Comparison of ENCODE assay signal across 26 cellular contexts in genomic region chr15:84811151-84811550, GRCh38. TPM values are rescaled to one million over a fixed set of nuclear protein-coding genes. Genes with fewer than 3 reads are reported as not detected.
"Had no signal": no experiment of that assay in that cellular context is flagged by ENCODE, and none has a peak within 500 bp of the region (broad histone marks: within the 10 kb centered on the region; RNA-seq: fewer than 3 reads in every experiment).

No MANE protein-coding gene starts in this region.

- DNase-seq: activated CD4-positive, alpha-beta T cell treated with anti-CD3 and anti-CD28 coated beads, Interleukin-2, amount 50 U/mL, for 1 hour; activated CD4-positive, CD25-positive, alpha-beta regulatory T cell treated with anti-CD3 and anti-CD28 coated beads, Interleukin-2, amount 50 U/mL, for 72 hours; activated CD8-positive, alpha-beta T cell treated with anti-CD3 and anti-CD28 coated beads, Interleukin-2, amount 10 ng/mL, durations not matched to agents 7 days and 5 days; activated naive CD4-positive, alpha-beta T cell; activated naive CD8-positive, alpha-beta T cell treated with anti-CD3 and anti-CD28 coated beads, Interleukin-2, amount 50 U/mL, for 24 hours; effector CD4-positive, alpha-beta T cell; erythroblast; foreskin melanocyte; immature natural killer cell; kidney glomerular epithelial cell; left lung; naive thymus-derived CD4-positive, alpha-beta T cell; posterior cingulate gyrus; sigmoid colon; stimulated activated CD4-positive, alpha-beta T cell treated with anti-CD3 and anti-CD28 coated beads, Interleukin-15, amount 100 ng/mL, for 24 hours; stimulated activated naive CD4-positive, alpha-beta T cell; substantia nigra; T-helper 1 cell; tibial artery; uterus; WERI-Rb-1 had no signal

- H3K9me3 ChIP-seq: left lung, sigmoid colon, tibial artery, uterus had no signal

- ATAC-seq: activated CD8-positive, alpha-beta T cell treated with anti-CD3 and anti-CD28 coated beads, Interleukin-2, amount 10 ng/mL, durations not matched to agents 7 days and 5 days; activated naive CD8-positive, alpha-beta T cell treated with anti-CD3 and anti-CD28 coated beads, Interleukin-2, amount 50 U/mL, for 24 hours; activated T-helper 17 cell treated with anti-CD3 and anti-CD28 coated beads, Interleukin-2, amount 50 U/mL, for 72 hours; naive thymus-derived CD4-positive, alpha-beta T cell had no signal

- H3K27me3 Mint-ChIP-seq: activated naive CD8-positive, alpha-beta T cell treated with anti-CD3 and anti-CD28 coated beads, Interleukin-2, amount 50 U/mL, for 24 hours had no signal

- H3K4me3 ChIP-seq: hepatocyte, left lung, sigmoid colon, smooth muscle cell, tibial artery, uterus had no signal

- H3K36me3 ChIP-seq: uterus, WERI-Rb-1 had no signal

- H3K27me3 ChIP-seq: hepatocyte, left lung, sigmoid colon, tibial artery, uterus had no signal

- H3K4me1 Mint-ChIP-seq: activated naive CD8-positive, alpha-beta T cell treated with anti-CD3 and anti-CD28 coated beads, Interleukin-2, amount 50 U/mL, for 24 hours; immature natural killer cell; neural crest cell had no signal

- H3K4me3 Mint-ChIP-seq: activated CD8-positive, alpha-beta T cell treated with anti-CD3 and anti-CD28 coated beads, Interleukin-2, amount 10 ng/mL, durations not matched to agents 7 days and 5 days; activated naive CD8-positive, alpha-beta T cell treated with anti-CD3 and anti-CD28 coated beads, Interleukin-2, amount 50 U/mL, for 24 hours; activated T-helper 17 cell treated with anti-CD3 and anti-CD28 coated beads, Interleukin-2, amount 50 U/mL, for 72 hours; dendritic cell treated with granulocyte-macrophage colony-stimulating factor and Interleukin-4, amounts not matched to agents 40 ng/mL and 50 ng/mL, for 4 days; immature natural killer cell; neural crest cell had no signal

- H3K9me3 Mint-ChIP-seq: activated naive CD8-positive, alpha-beta T cell treated with anti-CD3 and anti-CD28 coated beads, Interleukin-2, amount 50 U/mL, for 24 hours; activated T-helper 17 cell treated with anti-CD3 and anti-CD28 coated beads, Interleukin-2, amount 50 U/mL, for 72 hours; dendritic cell treated with granulocyte-macrophage colony-stimulating factor and Interleukin-4, amounts not matched to agents 40 ng/mL and 50 ng/mL, for 4 days; immature natural killer cell; neural crest cell had no signal

- H3K27ac ChIP-seq: hepatocyte, left lung, sigmoid colon, tibial artery, uterus, WERI-Rb-1 had no signal

- H3K27ac Mint-ChIP-seq: activated CD8-positive, alpha-beta T cell treated with anti-CD3 and anti-CD28 coated beads, Interleukin-2, amount 10 ng/mL, durations not matched to agents 7 days and 5 days; activated naive CD8-positive, alpha-beta T cell treated with anti-CD3 and anti-CD28 coated beads, Interleukin-2, amount 50 U/mL, for 24 hours; activated T-helper 17 cell treated with anti-CD3 and anti-CD28 coated beads, Interleukin-2, amount 50 U/mL, for 72 hours; immature natural killer cell had no signal

- H3K4me1 ChIP-seq: sigmoid colon, uterus had no signal

RNA-seq across cellular contexts. Expression of gene ALPK3, which starts 6.0 kb away (rescaled TPM):
- polyA plus RNA-seq: immature natural killer cell had no signal
